Comparison of ENCODE assay signal across 1 cellular context in the genomic region with DNA sequence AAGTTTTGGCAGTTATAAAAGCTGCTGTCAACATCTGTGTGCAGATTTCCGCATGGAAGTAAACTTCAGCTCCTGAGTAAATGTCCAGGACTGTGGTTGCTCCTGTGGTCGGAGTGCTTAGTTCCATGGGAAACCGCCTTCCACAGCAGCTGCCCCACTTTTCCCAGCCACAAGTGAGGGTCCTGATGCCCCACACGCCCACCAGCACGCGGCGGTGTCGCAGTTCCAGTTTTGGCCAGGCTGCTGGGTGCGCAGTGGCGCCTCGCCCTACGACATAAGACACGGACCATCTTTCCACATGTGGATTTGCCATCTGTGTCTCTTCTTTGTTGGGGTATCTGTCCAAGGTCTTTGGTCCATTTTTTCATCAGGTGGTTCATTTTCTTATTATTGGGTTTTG.
TF ChIP-seq lines count a peak whose summit lies in the region.

No MANE protein-coding gene starts in this region.

TF ChIP-seq in SK-N-SH, 30 proteins besides CTCF, POLR2A, EP300 and RAD21 (continued from another document):
- TF ChIP-seq, protein P1, sequence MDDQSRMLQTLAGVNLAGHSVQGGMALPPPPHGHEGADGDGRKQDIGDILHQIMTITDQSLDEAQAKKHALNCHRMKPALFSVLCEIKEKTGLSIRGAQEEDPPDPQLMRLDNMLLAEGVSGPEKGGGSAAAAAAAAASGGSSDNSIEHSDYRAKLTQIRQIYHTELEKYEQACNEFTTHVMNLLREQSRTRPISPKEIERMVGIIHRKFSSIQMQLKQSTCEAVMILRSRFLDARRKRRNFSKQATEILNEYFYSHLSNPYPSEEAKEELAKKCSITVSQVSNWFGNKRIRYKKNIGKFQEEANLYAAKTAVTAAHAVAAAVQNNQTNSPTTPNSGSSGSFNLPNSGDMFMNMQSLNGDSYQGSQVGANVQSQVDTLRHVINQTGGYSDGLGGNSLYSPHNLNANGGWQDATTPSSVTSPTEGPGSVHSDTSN (IDR thresholded peaks at IDR 0.05), result no peak
- no peak for TF ChIP-seq FOXM1 (IDR thresholded peaks at IDR 0.05; ENCODE audit: low read depth)
- TF ChIP-seq MEF2A (IDR thresholded peaks at IDR 0.05; ENCODE audit: borderline replicate concordance, low read depth), result no peak
